In genomic region chr12:6822461-6823135, GRCh38 we compare ENCODE assay signal across 11 cellular contexts. TPM values are rescaled to one million over a fixed set of nuclear protein-coding genes. Genes with fewer than 3 reads are reported as not detected.
A peak's percentile ranks its signal among the peaks of the same experiment; 100 is the strongest.
DNase-seq lines count a peak whose midpoint lies in the region; ATAC-seq, FAIRE-seq and TF ChIP-seq lines count a peak whose summit lies in the region.
"Had no signal": no experiment of that assay in that cellular context is flagged by ENCODE, and none has a peak within 500 bp of the region (broad histone marks: within the 10 kb centered on the region; RNA-seq: fewer than 3 reads in every experiment).

No MANE protein-coding gene starts in this region.

- peak overlapping the region; percentile 88 for H3K4me2 ChIP-seq in hepatocyte

- H3K27me3 Mint-ChIP-seq in activated T-helper 17 cell treated with anti-CD3 and anti-CD28 coated beads, Interleukin-2, amount 50 U/mL, for 72 hours = peaks cover 17% of the 10 kb centered on the region

- H3K36me3 ChIP-seq in HAP-1 (replicated peaks) (no peaks in the 10 kb centered on the region), hepatocyte (replicated peaks; ENCODE audit: insufficient read depth, low read depth) (no peaks in the 10 kb centered on the region), pancreas (no peaks in the 10 kb centered on the region)

- no peak for ATAC-seq in activated T-helper 17 cell treated with anti-CD3 and anti-CD28 coated beads, Interleukin-2, amount 50 U/mL, for 72 hours (replicated peaks)
- ATAC-seq in pancreas (no peak), GM19351 (IDR thresholded peaks at IDR 0.05; ENCODE audit: unreplicated experiment) (no peak)

- H3K9me3 ChIP-seq in HAP-1 (no peaks in the 10 kb centered on the region), hepatocyte (ENCODE audit: low read depth) (no peaks in the 10 kb centered on the region), pancreas (no peaks in the 10 kb centered on the region)

- H3K79me2 ChIP-seq in hepatocyte = no peaks in the 10 kb centered on the region

- H3K9me3 Mint-ChIP-seq in activated T-helper 17 cell treated with anti-CD3 and anti-CD28 coated beads, Interleukin-2, amount 50 U/mL, for 72 hours = no peaks in the 10 kb centered on the region

- 57% methylated on average over 6 of the region's 7 CpGs for WGBS in hepatocyte (ENCODE audit: low lambda C conversion rate, missing lambda C conversion rate)
- 44 to 55% methylated on average over 7 of the region's 7 CpGs for WGBS in pancreas, 2 donors

- in situ Hi-C loops in HAP-1 (cut with MboI; ENCODE audit: low sequenced_read_pairs) = no loop called here

- H3K27ac Mint-ChIP-seq in activated T-helper 17 cell treated with anti-CD3 and anti-CD28 coated beads, Interleukin-2, amount 50 U/mL, for 72 hours = peak overlapping the region; percentile 31

- no peak for TF ChIP-seq CTCF in hepatocyte (IDR thresholded peaks at IDR 0.05; ENCODE audit: poor library complexity)
- TF ChIP-seq CTCF in retinal pigment epithelial cell (conservative IDR thresholded peaks at IDR 0.05; ENCODE audit: low read depth, low read length) = no peak
- TF ChIP-seq CTCF in pancreas (IDR thresholded peaks at IDR 0.05) = no peak

- H3K4me1 ChIP-seq in HAP-1 (peaks cover 17% of the 10 kb centered on the region), hepatocyte (ENCODE audit: insufficient read depth) (peaks cover 14% of the 10 kb centered on the region), pancreas (peaks cover 0 to 4% (median 0%) of the 10 kb centered on the region in 3 donors)

- peaks cover 20% of the 10 kb centered on the region for H3K4me1 Mint-ChIP-seq in activated T-helper 17 cell treated with anti-CD3 and anti-CD28 coated beads, Interleukin-2, amount 50 U/mL, for 72 hours

- FAIRE-seq in pancreas (lab: Jason Lieb, UNC) = no peak
- FAIRE-seq: GM12892 had no signal

- intact Hi-C loops in pancreas (cut with DNase I) = loop anchor here in 1 of 3 donors (10.0 kb wide), 1 partner anchor 88 kb away; no protein-coding TSS in a partner anchor

- H3K4me3 ChIP-seq in HAP-1 (peak overlapping the region; percentile 33), hepatocyte (no peak overlapping the region), retinal pigment epithelial cell (ENCODE audit: low read length) (peak overlapping the region; percentile 47), pancreas (peak overlapping the region in 1 of 4 donors; percentile 36)

- H3K27ac ChIP-seq in hepatocyte = no peak overlapping the region
- H3K27ac ChIP-seq in pancreas = no peak overlapping the region

- no peaks in the 10 kb centered on the region for H3K27me3 ChIP-seq in HAP-1 (ENCODE audit: low read depth)
- H3K27me3 ChIP-seq in hepatocyte = peaks cover 5% of the 10 kb centered on the region
- peaks cover 0 to 3% (median 0%) of the 10 kb centered on the region in 4 donors for H3K27me3 ChIP-seq in pancreas

- H2AFZ ChIP-seq in hepatocyte = no peak overlapping the region

- DNase-seq in HAP-1 (ENCODE audit: low spot score in 2 of 2) (no peak), hepatocyte (ENCODE audit: low spot score) (peak; percentile 3), retinal pigment epithelial cell (ENCODE audit: low read depth) (no peak), pancreas (no peak), dedifferentiated amniotic fluid mesenchymal stem cell (ENCODE audit: extremely low spot score) (no peak)
- DNase-seq: activated CD4-positive, CD25-positive, alpha-beta regulatory T cell; DMS 273 treated with DMSO at 0.1 percent for 48 hours; NCI-H524 treated with DMSO at 0.1 percent for 48 hours had no signal

- H3K9me2 ChIP-seq in hepatocyte (replicated peaks; ENCODE audit: insufficient read depth) = no peaks in the 10 kb centered on the region

- H3K36me3 Mint-ChIP-seq in activated T-helper 17 cell treated with anti-CD3 and anti-CD28 coated beads, Interleukin-2, amount 50 U/mL, for 72 hours (ENCODE audit: low read depth) = peaks cover 22% of the 10 kb centered on the region

- no peaks in the 10 kb centered on the region for H4K20me1 ChIP-seq in hepatocyte (ENCODE audit: insufficient read depth, poor library complexity, severe bottlenecking)

- peak overlapping the region; percentile 37 for H3K4me3 Mint-ChIP-seq in activated T-helper 17 cell treated with anti-CD3 and anti-CD28 coated beads, Interleukin-2, amount 50 U/mL, for 72 hours

RNA-seq across cellular contexts. Expression of gene GPR162, which starts 1.0 kb away (rescaled TPM):
- total RNA-seq in activated T-helper 17 cell treated with anti-CD3 and anti-CD28 coated beads, Interleukin-2, amount 50 U/mL, for 72 hours = under 1 TPM; 0.15 to 0.37 TPM
- 1.2 and 2.3 TPM in 2 replicates for total RNA-seq in hepatocyte
- polyA plus RNA-seq in hepatocyte = 2.3 and 6.2 TPM in 2 replicates
- total RNA-seq in pancreas = 1 to 10 TPM in 2 of 6 donors, under 1 TPM in 4; 0.41 to 4.9 (median 0.85) TPM
- 1 to 10 TPM; 5.2 to 8.8 TPM for polyA plus RNA-seq in pancreas

RNA-seq across cellular contexts. Expression of gene P3H3, which starts 5.6 kb away (rescaled TPM):
- total RNA-seq in activated T-helper 17 cell treated with anti-CD3 and anti-CD28 coated beads, Interleukin-2, amount 50 U/mL, for 72 hours = 1 to 10 TPM in 1 of 2 donors, not detected in 1; 1.1 TPM
- total RNA-seq in hepatocyte = 19.6 and 38.1 TPM in 2 replicates
- polyA plus RNA-seq in hepatocyte = 38.6 and 47.3 TPM in 2 replicates
- total RNA-seq in pancreas = 10 to 100 TPM in 2 of 6 donors, 1 to 10 TPM in 4; 5.6 to 17.3 (median 9.2) TPM
- polyA plus RNA-seq in pancreas = 10 to 100 TPM; 21.6 to 32.8 TPM

RNA-seq across cellular contexts. Expression of gene GNB3, which starts 18.1 kb away (rescaled TPM):
- total RNA-seq in activated T-helper 17 cell treated with anti-CD3 and anti-CD28 coated beads, Interleukin-2, amount 50 U/mL, for 72 hours = under 1 TPM in 1 of 2 donors, not detected in 1; 0.66 TPM
- total RNA-seq in hepatocyte = 1.6 and 2.6 TPM in 2 replicates
- 10.2 and 19.1 TPM in 2 replicates for polyA plus RNA-seq in hepatocyte
- 1 to 10 TPM in 5 of 6 donors, under 1 TPM in 1; 0.89 to 2.7 (median 1.5) TPM for total RNA-seq in pancreas
- 10 to 100 TPM in 1 of 2 donors, 1 to 10 TPM in 1; 6.2 to 12.6 TPM for polyA plus RNA-seq in pancreas

RNA-seq across cellular contexts. Expression of gene CDCA3, which starts 28.5 kb away (rescaled TPM):
- total RNA-seq in activated T-helper 17 cell treated with anti-CD3 and anti-CD28 coated beads, Interleukin-2, amount 50 U/mL, for 72 hours = 100 to 1,000 TPM in 1 of 2 donors, 10 to 100 TPM in 1; 86.9 to 104 TPM
- total RNA-seq in hepatocyte (7.5 and 8.5 TPM in 2 replicates), pancreas (1 to 10 TPM in 1 of 6 donors, under 1 TPM in 5; 0.08 to 1.1 (median 0.56) TPM)
- polyA plus RNA-seq in hepatocyte (18.2 and 20.6 TPM in 2 replicates), pancreas (1 to 10 TPM in 1 of 2 donors, under 1 TPM in 1; 0.80 to 1.2 TPM)

RNA-seq across cellular contexts. Expression of gene USP5, which starts 29.4 kb away (rescaled TPM):
- 100 to 1,000 TPM in 1 of 2 donors, 10 to 100 TPM in 1; 83.4 to 149 TPM for total RNA-seq in activated T-helper 17 cell treated with anti-CD3 and anti-CD28 coated beads, Interleukin-2, amount 50 U/mL, for 72 hours
- total RNA-seq in hepatocyte (60.5 and 61.6 TPM in 2 replicates), pancreas (10 to 100 TPM; 17.8 to 38.4 (median 29.2) TPM)
- polyA plus RNA-seq in hepatocyte (73.7 and 78.9 TPM in 2 replicates), pancreas (10 to 100 TPM; 18.3 to 25.2 TPM)
